Comparison of ENCODE assay signal across 11 cellular contexts in the genomic region with DNA sequence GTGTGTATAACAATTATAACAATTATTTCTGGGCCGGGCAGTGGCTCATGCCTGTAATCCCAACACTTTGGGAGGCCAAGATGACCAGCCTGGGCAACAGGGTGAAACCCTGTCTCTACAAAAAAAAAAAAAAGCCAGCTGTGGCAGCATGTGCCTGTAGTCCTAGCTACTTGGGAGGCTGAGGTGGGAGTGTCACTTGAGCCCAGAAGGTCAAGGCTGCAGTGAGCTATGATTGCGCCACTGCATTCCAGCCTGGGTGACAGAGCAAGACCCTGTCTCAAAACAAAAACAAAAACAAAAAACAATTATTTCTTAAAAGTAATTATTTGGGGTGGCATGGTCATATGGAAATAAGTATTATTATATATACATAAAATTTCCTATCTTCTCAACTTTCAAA. TPM values are rescaled to one million over a fixed set of nuclear protein-coding genes. Genes with fewer than 3 reads are reported as not detected.
DNase-seq lines count a peak whose midpoint lies in the region; ATAC-seq and TF ChIP-seq lines count a peak whose summit lies in the region.
"Not testable (repeated sequence)": the region's sequence is repeated elsewhere in the genome, so short reads cannot be mapped to it uniquely, and the experiment has no call there.
"Had no signal": no experiment of that assay in that cellular context is flagged by ENCODE, and none has a peak within 500 bp of the region (broad histone marks: within the 10 kb centered on the region; RNA-seq: fewer than 3 reads in every experiment).

No MANE protein-coding gene starts in this region.

- H2AK5ac ChIP-seq in trophoblast cell (ENCODE audit: low read length): not testable (repeated sequence)

- H3K4me3 ChIP-seq in right lobe of liver; trophoblast cell (ENCODE audit: low read depth, low read length); smooth muscle cell: not testable (repeated sequence)

- ATAC-seq in activated CD4-positive, alpha-beta T cell treated with anti-CD3 and anti-CD28 coated beads for 36 hours: not testable (repeated sequence)
- peak; percentile 47 to 70 (median 64) for ATAC-seq in right lobe of liver

- not testable (repeated sequence) for H2BK120ac ChIP-seq in trophoblast cell (ENCODE audit: insufficient read depth, low read length, poor library complexity)

- DNase-seq in EH (ENCODE audit: low read depth): peak; percentile 19
- DNase-seq in LHCN-M2 (ENCODE audit: low read depth): peak; percentile 38
- not testable (repeated sequence) for DNase-seq in activated CD4-positive, alpha-beta T cell treated with anti-CD3 and anti-CD28 coated beads for 36 hours; chondrocyte (ENCODE audit: low spot score); right lobe of liver; trophoblast cell; smooth muscle cell (lab: John Stamatoyannopoulos, UW; ENCODE audit: unreplicated experiment)
- DNase-seq in cardiac septum (ENCODE audit: low spot score): peak; percentile 43

- WGBS in right lobe of liver (ENCODE audit: insufficient coverage, low coverage, low lambda C conversion rate, missing lambda C conversion rate): 33% methylated on average over 2 of the region's 2 CpGs
- WGBS in trophoblast cell (ENCODE audit: extremely low coverage, insufficient coverage, insufficient read length): no CpG with 5 or more reads among the region's 2 CpGs
- WGBS in smooth muscle cell (ENCODE audit: low lambda C conversion rate): 96% methylated on average over 2 of the region's 2 CpGs

- not testable (repeated sequence) for H3K27me3 ChIP-seq in right lobe of liver; trophoblast cell (ENCODE audit: insufficient read depth, low read length); smooth muscle cell (ENCODE audit: low read depth)

- peaks cover 0 to 53% (median 12%) of the 10 kb centered on the region in 4 donors for H3K4me1 ChIP-seq in right lobe of liver
- not testable (repeated sequence) for H3K4me1 ChIP-seq in trophoblast cell (ENCODE audit: control insufficient read depth in 1 of 2, insufficient read depth in 2 of 2, low read length in 2 of 2); smooth muscle cell (ENCODE audit: low read depth)

- H3K4me3 Mint-ChIP-seq in activated CD4-positive, alpha-beta T cell treated with anti-CD3 and anti-CD28 coated beads for 36 hours; chondrocyte (ENCODE audit: unreplicated experiment): not testable (repeated sequence)

- H3K9me3 ChIP-seq in right lobe of liver; trophoblast cell (ENCODE audit: insufficient read depth, low read depth, low read length); smooth muscle cell (replicated peaks; ENCODE audit: low read depth): not testable (repeated sequence)

- H3K23ac ChIP-seq in trophoblast cell (ENCODE audit: low read length): not testable (repeated sequence)

- H4K12ac ChIP-seq in trophoblast cell (ENCODE audit: low read depth, low read length): not testable (repeated sequence)

- H3K27ac ChIP-seq in right lobe of liver; trophoblast cell (ENCODE audit: low read depth, low read length): not testable (repeated sequence)
- peak overlapping the region; percentile 15 for H3K27ac ChIP-seq in smooth muscle cell (ENCODE audit: low read depth)

- not testable (repeated sequence) for H3K18ac ChIP-seq in trophoblast cell (ENCODE audit: low read length)

- H3K36me3 ChIP-seq in right lobe of liver (peaks cover 0 to 19% (median 1%) of the 10 kb centered on the region in 4 donors), trophoblast cell (ENCODE audit: control insufficient read depth in 1 of 2, insufficient read depth in 2 of 2, low read length in 2 of 2) (peaks cover 19 to 26% of the 10 kb centered on the region in 2 experiments)
- not testable (repeated sequence) for H3K36me3 ChIP-seq in smooth muscle cell (ENCODE audit: low read depth)

- H3K36me3 Mint-ChIP-seq in activated CD4-positive, alpha-beta T cell treated with anti-CD3 and anti-CD28 coated beads for 36 hours (ENCODE audit: low read depth): peaks cover 18% of the 10 kb centered on the region
- not testable (repeated sequence) for H3K36me3 Mint-ChIP-seq in chondrocyte (ENCODE audit: low read depth)

- peaks cover 100% of the 10 kb centered on the region for H4K20me1 ChIP-seq in smooth muscle cell (ENCODE audit: low read depth)

- H3K9ac ChIP-seq in trophoblast cell (ENCODE audit: low read length); smooth muscle cell (ENCODE audit: low read depth): not testable (repeated sequence)

- peaks cover 31% of the 10 kb centered on the region for H3K4me1 Mint-ChIP-seq in activated CD4-positive, alpha-beta T cell treated with anti-CD3 and anti-CD28 coated beads for 36 hours
- H3K4me1 Mint-ChIP-seq in chondrocyte (ENCODE audit: low read depth): peaks cover 36% of the 10 kb centered on the region

- H3K79me2 ChIP-seq in trophoblast cell (ENCODE audit: control insufficient read depth, insufficient read depth, low read length, poor library complexity): not testable (repeated sequence)
- peaks cover 100% of the 10 kb centered on the region for H3K79me2 ChIP-seq in smooth muscle cell (ENCODE audit: low read depth)

- not testable (repeated sequence) for H2AFZ ChIP-seq in trophoblast cell (ENCODE audit: insufficient read depth, low read length, poor library complexity); smooth muscle cell (ENCODE audit: low read depth)

- H2BK5ac ChIP-seq in trophoblast cell (ENCODE audit: low read depth, low read length, poor library complexity): not testable (repeated sequence)

- intact Hi-C loops in activated CD4-positive, alpha-beta T cell treated with anti-CD3 and anti-CD28 coated beads for 36 hours (cut with DNase I, micrococcal nuclease); cardiac septum (cut with DNase I); right lobe of liver (cut with DNase I): not testable (repeated sequence)

- not testable (repeated sequence) for H4K91ac ChIP-seq in trophoblast cell (ENCODE audit: low read depth, low read length)

- H3K4me2 ChIP-seq in trophoblast cell (ENCODE audit: low read length); smooth muscle cell: not testable (repeated sequence)

- POLR2A ChIA-PET in activated CD4-positive, alpha-beta T cell treated with anti-CD3 and anti-CD28 coated beads for 36 hours (lab: Charles Lee): interaction anchor here (0.7 kb wide), 1 partner anchor 14 kb away, joined by 4 read pairs; no protein-coding TSS in a partner anchor

- not testable (repeated sequence) for H3K79me1 ChIP-seq in trophoblast cell (ENCODE audit: low read length)

- H2BK12ac ChIP-seq in trophoblast cell (ENCODE audit: low read length): not testable (repeated sequence)

- not testable (repeated sequence) for H3K27me3 Mint-ChIP-seq in activated CD4-positive, alpha-beta T cell treated with anti-CD3 and anti-CD28 coated beads for 36 hours; chondrocyte (ENCODE audit: low read depth)

- H3K14ac ChIP-seq in trophoblast cell (ENCODE audit: low read length): not testable (repeated sequence)

- H3K9me3 Mint-ChIP-seq in activated CD4-positive, alpha-beta T cell treated with anti-CD3 and anti-CD28 coated beads for 36 hours (ENCODE audit: low read depth); chondrocyte (ENCODE audit: low read depth): not testable (repeated sequence)

- peak overlapping the region; percentile 37 for H3K27ac Mint-ChIP-seq in activated CD4-positive, alpha-beta T cell treated with anti-CD3 and anti-CD28 coated beads for 36 hours
- H3K27ac Mint-ChIP-seq in chondrocyte (ENCODE audit: unreplicated experiment): peak overlapping the region; percentile 70

- not testable (repeated sequence) for H3F3A ChIP-seq in smooth muscle cell (ENCODE audit: low read depth)

- not testable (repeated sequence) for TF ChIP-seq CTCF in chondrocyte (IDR thresholded peaks at IDR 0.05); right lobe of liver (IDR thresholded peaks at IDR 0.05); smooth muscle cell (IDR thresholded peaks at IDR 0.05; ENCODE audit: borderline replicate concordance, insufficient read depth, poor library complexity, severe bottlenecking)

- H3K4ac ChIP-seq in trophoblast cell (ENCODE audit: low read depth, low read length): peak overlapping the region; percentile 78

- CTCF ChIA-PET in activated CD4-positive, alpha-beta T cell treated with anti-CD3 and anti-CD28 coated beads for 36 hours (lab: Charles Lee): interaction anchor here (0.6 to 1.4 kb wide), 4 partner anchors 148 to 643 kb away, joined by 3 to 5 read pairs (median 4); no protein-coding TSS in a partner anchor

- not testable (repeated sequence) for TF ChIP-seq POLR2A in right lobe of liver (IDR thresholded peaks at IDR 0.05)

- not testable (repeated sequence) for H4K8ac ChIP-seq in trophoblast cell (ENCODE audit: low read depth, low read length)

RNA-seq across cellular contexts. Expression of a gene that starts 7.4 kb away (rescaled TPM):
- total RNA-seq in LHCN-M2 (2014; rRNA removed) (54.1 TPM in 2 replicates), chondrocyte (69.5 to 103 TPM (median 76.0 TPM) in 3 replicates), cardiac septum (63.1 TPM), right lobe of liver (10 to 100 TPM; 27.4 to 69.4 (median 49.6) TPM), smooth muscle cell (61.9 and 92.0 TPM in 2 replicates)
- polyA plus RNA-seq in LHCN-M2 (2012): 27.1 TPM
- 10 to 100 TPM; 76.2 to 89.9 TPM for total RNA-seq in activated CD4-positive, alpha-beta T cell treated with anti-CD3 and anti-CD28 coated beads for 36 hours
- polyA plus RNA-seq in trophoblast cell (2013): 92.6 and 94.5 TPM in 2 replicates
- 93.9 and 105 TPM in 2 replicates for polyA plus RNA-seq in smooth muscle cell

RNA-seq across cellular contexts. Expression of a gene that starts 31.8 kb away (rescaled TPM):
- total RNA-seq in LHCN-M2 (2014; rRNA removed): 26.3 and 28.0 TPM in 2 replicates
- 12.0 TPM for polyA plus RNA-seq in LHCN-M2 (2012)
- 10 to 100 TPM; 47.9 to 54.3 TPM for total RNA-seq in activated CD4-positive, alpha-beta T cell treated with anti-CD3 and anti-CD28 coated beads for 36 hours
- 21.3 to 23.5 TPM (median 23.0 TPM) in 3 replicates for total RNA-seq in chondrocyte
- total RNA-seq in cardiac septum: 19.2 TPM
- 10 to 100 TPM in 5 of 6 experiments, 1 to 10 TPM in 1; 10.0 to 20.2 (median 13.3) TPM for total RNA-seq in right lobe of liver
- 40.6 and 42.9 TPM in 2 replicates for polyA plus RNA-seq in trophoblast cell (2013)
- 12.0 and 24.2 TPM in 2 replicates for total RNA-seq in smooth muscle cell
- 19.1 and 27.3 TPM in 2 replicates for polyA plus RNA-seq in smooth muscle cell

RNA-seq across cellular contexts. Expression of a gene that starts 38.4 kb away (rescaled TPM):
- total RNA-seq in LHCN-M2 (2014; rRNA removed): 21.5 and 25.9 TPM in 2 replicates
- polyA plus RNA-seq in LHCN-M2 (2012): 28.0 TPM
- total RNA-seq in activated CD4-positive, alpha-beta T cell treated with anti-CD3 and anti-CD28 coated beads for 36 hours: 10 to 100 TPM; 21.2 to 22.6 TPM
- total RNA-seq in chondrocyte: 50.6 to 54.0 TPM (median 52.4 TPM) in 3 replicates
- total RNA-seq in cardiac septum: 21.6 TPM
- total RNA-seq in right lobe of liver: 10 to 100 TPM; 12.5 to 24.4 (median 14.6) TPM
- 31.0 and 32.1 TPM in 2 replicates for polyA plus RNA-seq in trophoblast cell (2013)
- 13.5 and 23.1 TPM in 2 replicates for total RNA-seq in smooth muscle cell
- 40.5 and 41.5 TPM in 2 replicates for polyA plus RNA-seq in smooth muscle cell

RNA-seq across cellular contexts. Expression of a gene that starts 53.0 kb away (rescaled TPM):
- total RNA-seq in LHCN-M2 (2014; rRNA removed) (0.06 TPM in 1 of 2 replicates, not detected in the other), chondrocyte (0.05 TPM in 1 of 3 replicates, not detected in the others), cardiac septum (1.7 TPM), right lobe of liver (1 to 10 TPM in 4 of 6 experiments, under 1 TPM in 2; 0.75 to 1.9 (median 1.1) TPM), smooth muscle cell (not detected in 2 replicates)
- polyA plus RNA-seq in LHCN-M2 (2012): not detected
- 10 to 100 TPM; 80.7 to 97.7 TPM for total RNA-seq in activated CD4-positive, alpha-beta T cell treated with anti-CD3 and anti-CD28 coated beads for 36 hours
- 0.01 TPM in 1 of 2 replicates, not detected in the other for polyA plus RNA-seq in trophoblast cell (2013)
- polyA plus RNA-seq in smooth muscle cell: 0.24 TPM in 1 of 2 replicates, not detected in the other
- total RNA-seq: H7, HFFc6, PC-3 had no signal
